In the genomic region with DNA sequence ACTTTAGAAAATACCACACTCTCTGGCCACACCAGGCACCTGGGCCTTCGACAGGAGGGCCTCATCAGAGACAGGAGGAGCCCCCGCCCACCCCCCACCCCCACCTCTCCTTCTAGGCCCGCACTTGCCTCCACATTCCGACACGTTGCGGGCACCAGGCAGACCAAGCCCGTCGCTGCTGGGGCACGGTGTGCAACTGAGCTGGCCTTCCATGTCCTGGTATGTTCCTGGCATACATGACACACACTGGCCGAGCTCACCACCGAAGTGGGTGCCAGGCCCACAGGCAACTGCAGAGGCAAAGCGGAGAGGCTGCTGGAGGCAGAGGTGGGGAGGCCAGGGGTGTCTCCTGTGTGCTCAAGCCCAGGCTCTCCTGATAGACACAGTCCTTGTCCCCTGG, we compare ENCODE assay signal across 28 cellular contexts.
"Had no signal": no experiment of that assay in that cellular context is flagged by ENCODE, and none has a peak within 500 bp of the region (broad histone marks: within the 10 kb centered on the region; RNA-seq: fewer than 3 reads in every experiment).

No MANE protein-coding gene starts in this region.

- H3K9me3 Mint-ChIP-seq: dendritic cell treated with granulocyte-macrophage colony-stimulating factor and Interleukin-4, amounts not matched to agents 40 ng/mL and 50 ng/mL, for 4 days; effector memory CD8-positive, alpha-beta T cell; endodermal cell had no signal

- DNase-seq: cortex of kidney; effector CD8-positive, alpha-beta T cell; effector memory CD8-positive, alpha-beta T cell; endodermal cell; erythroblast; esophagus squamous epithelium; foreskin fibroblast; foreskin melanocyte; gastrocnemius medialis; glutamatergic neuron; head of caudate nucleus; heart right ventricle; hippocampal formation; kidney glomerular epithelial cell; left colon; left ventricle myocardium inferior; lower lobe of right lung; mesenchymal stem cell; midbrain; naive thymus-derived CD4-positive, alpha-beta T cell had no signal

- H3K27ac ChIP-seq: epithelial cell of prostate, esophagus squamous epithelium, gastrocnemius medialis, heart right ventricle, left ventricle myocardium inferior, lower lobe of right lung had no signal

- ATAC-seq: effector memory CD8-positive, alpha-beta T cell; esophagus mucosa; gastrocnemius medialis; left colon; left lobe of liver; lower lobe of right lung; naive thymus-derived CD4-positive, alpha-beta T cell had no signal

- H3K4me1 Mint-ChIP-seq: naive thymus-derived CD4-positive, alpha-beta T cell had no signal

- H3K9me3 ChIP-seq: esophagus squamous epithelium, gastrocnemius medialis, heart right ventricle, left ventricle myocardium inferior, lower lobe of right lung had no signal

- H3K4me3 ChIP-seq: esophagus squamous epithelium, gastrocnemius medialis, heart right ventricle, left ventricle myocardium inferior, lower lobe of right lung had no signal

- H3K36me3 ChIP-seq: esophagus squamous epithelium, gastrocnemius medialis, heart right ventricle, left ventricle myocardium inferior, lower lobe of right lung had no signal

- H3K4me1 ChIP-seq: gastrocnemius medialis, left ventricle myocardium inferior, lower lobe of right lung had no signal

- H3K36me3 Mint-ChIP-seq: naive thymus-derived CD4-positive, alpha-beta T cell had no signal

- H3K27ac Mint-ChIP-seq: dendritic cell treated with granulocyte-macrophage colony-stimulating factor and Interleukin-4, amounts not matched to agents 40 ng/mL and 50 ng/mL, for 4 days; effector memory CD8-positive, alpha-beta T cell; endodermal cell; naive thymus-derived CD4-positive, alpha-beta T cell had no signal

- H3K4me3 Mint-ChIP-seq: dendritic cell treated with granulocyte-macrophage colony-stimulating factor and Interleukin-4, amounts not matched to agents 40 ng/mL and 50 ng/mL, for 4 days; effector memory CD8-positive, alpha-beta T cell; endodermal cell; naive thymus-derived CD4-positive, alpha-beta T cell had no signal

- H3K27me3 Mint-ChIP-seq: dendritic cell treated with granulocyte-macrophage colony-stimulating factor and Interleukin-4, amounts not matched to agents 40 ng/mL and 50 ng/mL, for 4 days had no signal

- FAIRE-seq: colon, endometrium, islet of Langerhans, keratinocyte had no signal

- H3K27me3 ChIP-seq: gastrocnemius medialis had no signal
